14 cellular contexts compared by ENCODE assay signal in the genomic region with DNA sequence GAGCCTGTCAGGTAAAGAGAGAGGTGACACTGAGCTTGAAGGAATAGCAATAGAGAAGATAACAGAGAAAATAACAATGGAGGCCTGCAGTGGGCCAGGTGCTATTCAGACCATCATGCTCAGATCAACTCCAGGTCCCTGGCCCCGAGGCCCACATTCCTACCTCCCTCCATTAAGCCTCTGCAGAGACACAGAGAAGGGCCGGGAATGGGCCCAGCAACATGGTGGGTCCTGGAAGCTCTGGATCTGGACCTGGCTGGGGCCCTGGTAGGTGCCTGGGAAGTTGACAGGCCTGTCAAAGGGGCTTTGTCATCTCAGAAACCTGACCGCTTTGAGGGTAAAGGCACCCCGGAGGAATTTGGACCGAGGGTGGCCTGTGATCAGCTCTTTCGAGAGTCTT.
DNase-seq lines count a peak whose midpoint lies in the region; ATAC-seq and TF ChIP-seq lines count a peak whose summit lies in the region.
"Had no signal": no experiment of that assay in that cellular context is flagged by ENCODE, and none has a peak within 500 bp of the region (broad histone marks: within the 10 kb centered on the region; RNA-seq: fewer than 3 reads in every experiment).

No MANE protein-coding gene starts in this region.

- H3K36me3 ChIP-seq in neural progenitor cell = no peaks in the 10 kb centered on the region

- H3K9me3 ChIP-seq in neural progenitor cell (ENCODE audit: low read depth) = no peaks in the 10 kb centered on the region

- H3K4me3 Mint-ChIP-seq in endothelial cell (ENCODE audit: unreplicated experiment) (no peak overlapping the region), neural progenitor cell (no peak overlapping the region)
- H3K4me3 Mint-ChIP-seq: CD4-positive, CD25-positive, alpha-beta regulatory T cell; H9 had no signal

- H3K4me1 Mint-ChIP-seq in endothelial cell (ENCODE audit: unreplicated experiment) (peaks cover 43% of the 10 kb centered on the region), neural progenitor cell (peaks cover 31% of the 10 kb centered on the region)
- H3K4me1 Mint-ChIP-seq: CD4-positive, CD25-positive, alpha-beta regulatory T cell had no signal

- peaks cover 36% of the 10 kb centered on the region for H3K4me1 ChIP-seq in neural progenitor cell

- peaks cover 88% of the 10 kb centered on the region for H3K27me3 ChIP-seq in neural progenitor cell

- no peak overlapping the region for H3K4me3 ChIP-seq in neural progenitor cell
- H3K4me3 ChIP-seq: GM12878 had no signal

- H3K4me2 ChIP-seq in neural progenitor cell = peak overlapping the region; percentile 37

- DNase-seq in Right ventricle myocardium inferior (ENCODE audit: missing footprints) = peak; percentile 20
- DNase-seq in left cardiac atrium = no peak
- peak; percentile 78 for DNase-seq in ELF-1 (ENCODE audit: low read depth, low spot score)
- DNase-seq in endothelial cell (ENCODE audit: low spot score) = no peak
- no peak for DNase-seq in neural progenitor cell (ENCODE audit: low spot score)
- DNase-seq in HUDEP-2 (lab: John Stamatoyannopoulos, UW; ENCODE audit: unreplicated experiment in 76 of 76) = no peak
- no peak for DNase-seq in putamen (ENCODE audit: low spot score)
- DNase-seq: CD4-positive, CD25-positive, alpha-beta regulatory T cell; DMS 273 treated with DMSO at 0.1 percent for 48 hours; GOT3; H9 had no signal

- H2AFZ ChIP-seq in neural progenitor cell (replicated peaks) = no peak overlapping the region

- TF ChIP-seq CTCF in endothelial cell (IDR thresholded peaks at IDR 0.05; ENCODE audit: unreplicated experiment) (no peak), neural progenitor cell (IDR thresholded peaks at IDR 0.05) (no peak)

- H3K9ac ChIP-seq in neural progenitor cell = no peak overlapping the region

- intact Hi-C loops in Right ventricle myocardium inferior (cut with DNase I) (no loop called here), left cardiac atrium (cut with DNase I) (no loop called here)

- H3K27me3 Mint-ChIP-seq in endothelial cell (ENCODE audit: unreplicated experiment) = peaks cover 17% of the 10 kb centered on the region
- H3K27me3 Mint-ChIP-seq in neural progenitor cell (ENCODE audit: insufficient read depth, low read depth) = peaks cover 38% of the 10 kb centered on the region

- no peaks in the 10 kb centered on the region for H3F3A ChIP-seq in neural progenitor cell (ENCODE audit: low read depth)

- peaks cover 6% of the 10 kb centered on the region for H3K36me3 Mint-ChIP-seq in endothelial cell (ENCODE audit: low read depth, unreplicated experiment)
- no peaks in the 10 kb centered on the region for H3K36me3 Mint-ChIP-seq in neural progenitor cell
- H3K36me3 Mint-ChIP-seq: CD4-positive, CD25-positive, alpha-beta regulatory T cell had no signal

- ATAC-seq in Right ventricle myocardium inferior (no peak), left cardiac atrium (no peak), HG02885 (IDR thresholded peaks at IDR 0.05; ENCODE audit: poor library complexity, unreplicated experiment) (no peak)
- ATAC-seq: GM12878 had no signal

- H3K9me3 Mint-ChIP-seq in endothelial cell (ENCODE audit: unreplicated experiment) = no peaks in the 10 kb centered on the region
- no peaks in the 10 kb centered on the region for H3K9me3 Mint-ChIP-seq in neural progenitor cell
- H3K9me3 Mint-ChIP-seq: H9 had no signal

- H3K27ac Mint-ChIP-seq in endothelial cell (ENCODE audit: unreplicated experiment) = peak overlapping the region; percentile 61
- H3K27ac Mint-ChIP-seq in neural progenitor cell = peak overlapping the region; percentile 64
- H3K27ac Mint-ChIP-seq: CD4-positive, CD25-positive, alpha-beta regulatory T cell; H9 had no signal

- no peak overlapping the region for H3K27ac ChIP-seq in neural progenitor cell
- H3K27ac ChIP-seq: 22Rv1 had no signal

- H4K20me1 ChIP-seq in neural progenitor cell (ENCODE audit: low read depth) = peaks cover 4% of the 10 kb centered on the region

- H3K79me2 ChIP-seq in neural progenitor cell (ENCODE audit: low read depth) = no peaks in the 10 kb centered on the region

Comparison
In these comparisons a context has a peak if more than half of its experiments do, and no peak if none do; other contexts are left out.
1. DNase-seq: peak in Right ventricle myocardium inferior (single experiment) and ELF-1 (single experiment); none in left cardiac atrium (single experiment), endothelial cell (single experiment), neural progenitor cell (single experiment), HUDEP-2 (0 of 76) and putamen (single experiment).